Comparison of ENCODE assay signal across 11 cellular contexts in the genomic region with DNA sequence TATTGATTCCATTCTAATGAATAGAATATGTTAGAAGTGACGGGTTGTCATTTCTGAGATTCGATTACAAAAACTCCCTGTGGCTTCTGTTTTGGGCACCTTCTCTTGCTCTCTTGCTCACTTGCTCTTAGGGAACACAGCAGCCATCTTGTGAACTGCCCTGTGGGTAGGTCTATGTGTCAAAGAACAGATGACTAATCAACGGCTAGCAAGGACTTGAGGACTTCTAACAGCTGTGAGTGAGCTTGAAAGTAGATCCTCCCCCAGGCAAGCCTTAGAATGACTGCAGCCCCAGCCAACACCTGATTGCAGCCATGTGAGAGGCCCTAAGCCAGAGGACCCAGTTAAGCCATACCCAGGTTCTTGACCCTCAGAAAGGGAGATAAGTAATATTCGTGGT. TPM values are rescaled to one million over a fixed set of nuclear protein-coding genes. Genes with fewer than 3 reads are reported as not detected.
DNase-seq lines count a peak whose midpoint lies in the region; ATAC-seq and FAIRE-seq lines count a peak whose summit lies in the region.
"Had no signal": no experiment of that assay in that cellular context is flagged by ENCODE, and none has a peak within 500 bp of the region (broad histone marks: within the 10 kb centered on the region; RNA-seq: fewer than 3 reads in every experiment).

No MANE protein-coding gene starts in this region.

- H3K9me3 Mint-ChIP-seq in activated CD8-positive, alpha-beta memory T cell treated with anti-CD3 and anti-CD28 coated beads, Interleukin-2, amount 10 ng/mL, durations not matched to agents 7 days and 5 days (ENCODE audit: low read depth): no peaks in the 10 kb centered on the region
- H3K9me3 Mint-ChIP-seq in effector memory CD8-positive, alpha-beta T cell: no peaks in the 10 kb centered on the region

- H3K27ac Mint-ChIP-seq in activated CD8-positive, alpha-beta memory T cell treated with anti-CD3 and anti-CD28 coated beads, Interleukin-2, amount 10 ng/mL, durations not matched to agents 7 days and 5 days: peak overlapping the region; percentile 62
- peak overlapping the region; percentile 25 to 75 for H3K27ac Mint-ChIP-seq in effector memory CD8-positive, alpha-beta T cell
- H3K27ac Mint-ChIP-seq: neural progenitor cell had no signal

- H3K4me1 Mint-ChIP-seq in activated CD8-positive, alpha-beta memory T cell treated with anti-CD3 and anti-CD28 coated beads, Interleukin-2, amount 10 ng/mL, durations not matched to agents 7 days and 5 days: peaks cover 54% of the 10 kb centered on the region
- H3K4me1 Mint-ChIP-seq in effector memory CD8-positive, alpha-beta T cell (ENCODE audit: low read depth in 2 of 2): peaks cover 32 to 48% of the 10 kb centered on the region in 2 donors

- peak; percentile 16 for ATAC-seq in activated CD8-positive, alpha-beta memory T cell treated with anti-CD3 and anti-CD28 coated beads, Interleukin-2, amount 10 ng/mL, durations not matched to agents 7 days and 5 days
- ATAC-seq in effector memory CD8-positive, alpha-beta T cell (replicated peaks): no peak

- no peak for FAIRE-seq in urothelium cell line (lab: Jason Lieb, UNC)

- H3K27me3 ChIP-seq in H7 (ENCODE audit: control insufficient read depth, insufficient read depth, low read length): no peaks in the 10 kb centered on the region
- H3K27me3 ChIP-seq: neural progenitor cell, SJSA1 had no signal

- H3K27me3 Mint-ChIP-seq in activated CD8-positive, alpha-beta memory T cell treated with anti-CD3 and anti-CD28 coated beads, Interleukin-2, amount 10 ng/mL, durations not matched to agents 7 days and 5 days: no peaks in the 10 kb centered on the region
- H3K27me3 Mint-ChIP-seq in effector memory CD8-positive, alpha-beta T cell: no peaks in the 10 kb centered on the region

- CTCF ChIA-PET in activated CD8-positive, alpha-beta memory T cell treated with anti-CD3 and anti-CD28 coated beads, Interleukin-2, amount 10 ng/mL, durations not matched to agents 7 days and 5 days (lab: Charles Lee): interaction anchor here (8.1 kb wide), 1 partner anchor 33 kb away, joined by 127 read pairs; no protein-coding TSS in a partner anchor

- H3K36me3 Mint-ChIP-seq in activated CD8-positive, alpha-beta memory T cell treated with anti-CD3 and anti-CD28 coated beads, Interleukin-2, amount 10 ng/mL, durations not matched to agents 7 days and 5 days: peaks cover 15% of the 10 kb centered on the region
- H3K36me3 Mint-ChIP-seq in effector memory CD8-positive, alpha-beta T cell (ENCODE audit: insufficient read depth): peaks cover 18% of the 10 kb centered on the region

- DNase-seq in activated CD8-positive, alpha-beta memory T cell treated with anti-CD3 and anti-CD28 coated beads, Interleukin-2, amount 10 ng/mL, durations not matched to agents 7 days and 5 days: peak; percentile 65
- DNase-seq in activated CD8-positive, alpha-beta memory T cell treated with anti-CD3 and anti-CD28 coated beads, Interleukin-2, amount 50 U/mL, for 4 hours: no peak
- DNase-seq in RPMI7951 (ENCODE audit: low read depth) (peak; percentile 88), urothelium cell line (ENCODE audit: low spot score) (no peak), amniotic stem cell (lab: John Stamatoyannopoulos, UW) (no peak), H7 (no peak)
- DNase-seq in effector memory CD8-positive, alpha-beta T cell: no peak
- peak in 2 of 3 donors; percentile 21 to 27 for DNase-seq in stimulated activated CD4-positive, alpha-beta T cell treated with anti-CD3 and anti-CD28 coated beads, TNF-alpha, amount 100 ng/mL, for 48 hours (ENCODE audit: low read depth in 3 of 3)
- DNase-seq: NCI-H146 had no signal

- H3K4me3 Mint-ChIP-seq in activated CD8-positive, alpha-beta memory T cell treated with anti-CD3 and anti-CD28 coated beads, Interleukin-2, amount 10 ng/mL, durations not matched to agents 7 days and 5 days: no peak overlapping the region
- no peak overlapping the region for H3K4me3 Mint-ChIP-seq in effector memory CD8-positive, alpha-beta T cell
- H3K4me3 Mint-ChIP-seq: neural progenitor cell had no signal

- no peak overlapping the region for H3K4me3 ChIP-seq in H7 (ENCODE audit: insufficient read depth, low read depth, low read length)
- H3K4me3 ChIP-seq: neural progenitor cell, SJSA1 had no signal

- H3K36me3 ChIP-seq in H7 (replicated peaks; ENCODE audit: control insufficient read depth, insufficient read depth, low read length): peaks cover 1% of the 10 kb centered on the region; the same call in 1 of the 2 replicates
- H3K36me3 ChIP-seq: neural progenitor cell, SJSA1 had no signal

RNA-seq across cellular contexts. Expression of gene AZIN2, which starts 49.3 kb away (rescaled TPM):
- 10 to 100 TPM in 1 of 2 experiments, 1 to 10 TPM in 1; 7.8 to 19.4 TPM for total RNA-seq in activated CD8-positive, alpha-beta memory T cell treated with anti-CD3 and anti-CD28 coated beads, Interleukin-2, amount 10 ng/mL, durations not matched to agents 7 days and 5 days
- total RNA-seq in RPMI7951 (2014; rRNA removed; shearing (Covaris generic)): 9.4 TPM in 2 replicates
- 0.96 and 2.5 TPM in 2 replicates for total RNA-seq in H7 (2014; rRNA removed; shearing (Covaris generic))

RNA-seq across cellular contexts. Expression of gene TRIM62, which starts 51.5 kb away (rescaled TPM):
- 10 to 100 TPM in 1 of 2 experiments, 1 to 10 TPM in 1; 9.9 to 13.0 TPM for total RNA-seq in activated CD8-positive, alpha-beta memory T cell treated with anti-CD3 and anti-CD28 coated beads, Interleukin-2, amount 10 ng/mL, durations not matched to agents 7 days and 5 days
- 5.6 and 6.2 TPM in 2 replicates for total RNA-seq in RPMI7951 (2014; rRNA removed; shearing (Covaris generic))
- total RNA-seq in H7 (2014; rRNA removed; shearing (Covaris generic)): 10.6 and 13.2 TPM in 2 replicates

Comparison
In these comparisons a context has a peak if more than half of its experiments do, and no peak if none do; other contexts are left out.
1. DNase-seq: peak in activated CD8-positive, alpha-beta memory T cell treated with anti-CD3 and anti-CD28 coated beads, Interleukin-2, amount 10 ng/mL, durations not matched to agents 7 days and 5 days (single experiment), RPMI7951 (single experiment) and stimulated activated CD4-positive, alpha-beta T cell treated with anti-CD3 and anti-CD28 coated beads, TNF-alpha, amount 100 ng/mL, for 48 hours (2 of 3); none in activated CD8-positive, alpha-beta memory T cell treated with anti-CD3 and anti-CD28 coated beads, Interleukin-2, amount 50 U/mL, for 4 hours (single experiment), effector memory CD8-positive, alpha-beta T cell (0 of 3), urothelium cell line (single experiment), amniotic stem cell (single experiment) and H7 (single experiment).